1 cellular context compared by ENCODE assay signal in the genomic region with DNA sequence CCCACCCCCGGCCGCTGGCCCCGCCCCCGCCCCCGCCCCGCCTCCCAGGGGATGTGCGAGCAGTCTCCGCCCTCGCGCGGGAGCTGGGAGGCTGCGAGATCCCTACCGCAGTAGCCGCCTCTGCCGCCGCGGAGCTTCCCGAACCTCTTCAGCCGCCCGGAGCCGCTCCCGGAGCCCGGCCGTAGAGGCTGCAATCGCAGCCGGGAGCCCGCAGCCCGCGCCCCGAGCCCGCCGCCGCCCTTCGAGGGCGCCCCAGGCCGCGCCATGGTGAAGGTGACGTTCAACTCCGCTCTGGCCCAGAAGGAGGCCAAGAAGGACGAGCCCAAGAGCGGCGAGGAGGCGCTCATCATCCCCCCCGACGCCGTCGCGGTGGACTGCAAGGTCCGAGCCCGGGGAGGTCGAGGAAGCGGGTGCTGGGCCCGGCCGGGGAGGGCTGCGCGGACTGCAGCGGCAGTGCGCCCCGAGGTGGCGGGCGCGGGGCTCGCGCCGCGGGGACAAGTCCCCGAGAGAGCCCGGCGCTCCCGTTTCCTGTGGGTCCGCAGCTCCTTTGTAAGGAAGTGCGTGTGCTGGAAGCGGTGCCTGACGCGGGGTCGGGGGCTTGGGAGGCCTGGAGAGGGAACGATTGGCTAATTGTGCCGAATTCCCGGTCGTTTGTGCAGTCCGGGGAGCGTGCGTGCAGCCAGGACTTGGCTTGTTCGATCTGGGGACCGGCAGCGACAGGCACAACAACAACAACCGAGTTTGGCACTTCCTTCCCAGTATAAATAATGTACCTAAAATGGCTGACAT.
TF ChIP-seq lines count a peak whose summit lies in the region.

A gene (plus strand): TSS at position 110 of the 789 bp plus-strand sequence. CDS start 155 bp downstream, at position 265.

TF ChIP-seq in HepG2, 621 proteins besides CTCF, POLR2A, EP300 and RAD21 (continued from another document):
- TF ChIP-seq, protein P1, sequence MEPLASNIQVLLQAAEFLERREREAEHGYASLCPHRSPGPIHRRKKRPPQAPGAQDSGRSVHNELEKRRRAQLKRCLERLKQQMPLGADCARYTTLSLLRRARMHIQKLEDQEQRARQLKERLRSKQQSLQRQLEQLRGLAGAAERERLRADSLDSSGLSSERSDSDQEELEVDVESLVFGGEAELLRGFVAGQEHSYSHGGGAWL (CRISPR knock-in tag; IDR thresholded peaks at IDR 0.05): no peak; the same call in 1 of the 2 replicates
- no peak for TF ChIP-seq MBD4 (IDR thresholded peaks at IDR 0.05; ENCODE audit: borderline replicate concordance, low read length)
- TF ChIP-seq HNRNPH1 (optimal IDR thresholded peaks at IDR 0.05; ENCODE audit: low read depth, low read length): no peak
- no peak for TF ChIP-seq NR2C2 (CRISPR knock-in tag; IDR thresholded peaks at IDR 0.05; ENCODE audit: borderline replicate concordance)
- TF ChIP-seq, protein P2, sequence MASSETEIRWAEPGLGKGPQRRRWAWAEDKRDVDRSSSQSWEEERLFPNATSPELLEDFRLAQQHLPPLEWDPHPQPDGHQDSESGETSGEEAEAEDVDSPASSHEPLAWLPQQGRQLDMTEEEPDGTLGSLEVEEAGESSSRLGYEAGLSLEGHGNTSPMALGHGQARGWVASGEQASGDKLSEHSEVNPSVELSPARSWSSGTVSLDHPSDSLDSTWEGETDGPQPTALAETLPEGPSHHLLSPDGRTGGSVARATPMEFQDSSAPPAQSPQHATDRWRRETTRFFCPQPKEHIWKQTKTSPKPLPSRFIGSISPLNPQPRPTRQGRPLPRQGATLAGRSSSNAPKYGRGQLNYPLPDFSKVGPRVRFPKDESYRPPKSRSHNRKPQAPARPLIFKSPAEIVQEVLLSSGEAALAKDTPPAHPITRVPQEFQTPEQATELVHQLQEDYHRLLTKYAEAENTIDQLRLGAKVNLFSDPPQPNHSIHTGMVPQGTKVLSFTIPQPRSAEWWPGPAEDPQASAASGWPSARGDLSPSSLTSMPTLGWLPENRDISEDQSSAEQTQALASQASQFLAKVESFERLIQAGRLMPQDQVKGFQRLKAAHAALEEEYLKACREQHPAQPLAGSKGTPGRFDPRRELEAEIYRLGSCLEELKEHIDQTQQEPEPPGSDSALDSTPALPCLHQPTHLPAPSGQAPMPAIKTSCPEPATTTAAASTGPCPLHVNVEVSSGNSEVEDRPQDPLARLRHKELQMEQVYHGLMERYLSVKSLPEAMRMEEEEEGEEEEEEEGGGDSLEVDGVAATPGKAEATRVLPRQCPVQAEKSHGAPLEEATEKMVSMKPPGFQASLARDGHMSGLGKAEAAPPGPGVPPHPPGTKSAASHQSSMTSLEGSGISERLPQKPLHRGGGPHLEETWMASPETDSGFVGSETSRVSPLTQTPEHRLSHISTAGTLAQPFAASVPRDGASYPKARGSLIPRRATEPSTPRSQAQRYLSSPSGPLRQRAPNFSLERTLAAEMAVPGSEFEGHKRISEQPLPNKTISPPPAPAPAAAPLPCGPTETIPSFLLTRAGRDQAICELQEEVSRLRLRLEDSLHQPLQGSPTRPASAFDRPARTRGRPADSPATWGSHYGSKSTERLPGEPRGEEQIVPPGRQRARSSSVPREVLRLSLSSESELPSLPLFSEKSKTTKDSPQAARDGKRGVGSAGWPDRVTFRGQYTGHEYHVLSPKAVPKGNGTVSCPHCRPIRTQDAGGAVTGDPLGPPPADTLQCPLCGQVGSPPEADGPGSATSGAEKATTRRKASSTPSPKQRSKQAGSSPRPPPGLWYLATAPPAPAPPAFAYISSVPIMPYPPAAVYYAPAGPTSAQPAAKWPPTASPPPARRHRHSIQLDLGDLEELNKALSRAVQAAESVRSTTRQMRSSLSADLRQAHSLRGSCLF (CRISPR knock-in tag; IDR thresholded peaks at IDR 0.05; ENCODE audit: borderline replicate concordance): no peak
- TF ChIP-seq, protein P3, sequence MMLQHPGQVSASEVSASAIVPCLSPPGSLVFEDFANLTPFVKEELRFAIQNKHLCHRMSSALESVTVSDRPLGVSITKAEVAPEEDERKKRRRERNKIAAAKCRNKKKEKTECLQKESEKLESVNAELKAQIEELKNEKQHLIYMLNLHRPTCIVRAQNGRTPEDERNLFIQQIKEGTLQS (CRISPR knock-in tag; IDR thresholded peaks at IDR 0.05): no peak
- no peak for TF ChIP-seq FLYWCH1 (CRISPR knock-in tag; IDR thresholded peaks at IDR 0.05)
- TF ChIP-seq TBX3 (IDR thresholded peaks at IDR 0.05; ENCODE audit: borderline replicate concordance): no peak
- TF ChIP-seq, protein P4, sequence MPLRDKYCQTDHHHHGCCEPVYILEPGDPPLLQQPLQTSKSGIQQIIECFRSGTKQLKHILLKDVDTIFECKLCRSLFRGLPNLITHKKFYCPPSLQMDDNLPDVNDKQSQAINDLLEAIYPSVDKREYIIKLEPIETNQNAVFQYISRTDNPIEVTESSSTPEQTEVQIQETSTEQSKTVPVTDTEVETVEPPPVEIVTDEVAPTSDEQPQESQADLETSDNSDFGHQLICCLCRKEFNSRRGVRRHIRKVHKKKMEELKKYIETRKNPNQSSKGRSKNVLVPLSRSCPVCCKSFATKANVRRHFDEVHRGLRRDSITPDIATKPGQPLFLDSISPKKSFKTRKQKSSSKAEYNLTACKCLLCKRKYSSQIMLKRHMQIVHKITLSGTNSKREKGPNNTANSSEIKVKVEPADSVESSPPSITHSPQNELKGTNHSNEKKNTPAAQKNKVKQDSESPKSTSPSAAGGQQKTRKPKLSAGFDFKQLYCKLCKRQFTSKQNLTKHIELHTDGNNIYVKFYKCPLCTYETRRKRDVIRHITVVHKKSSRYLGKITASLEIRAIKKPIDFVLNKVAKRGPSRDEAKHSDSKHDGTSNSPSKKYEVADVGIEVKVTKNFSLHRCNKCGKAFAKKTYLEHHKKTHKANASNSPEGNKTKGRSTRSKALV (CRISPR knock-in tag; IDR thresholded peaks at IDR 0.05): no peak
- TF ChIP-seq, protein P5, sequence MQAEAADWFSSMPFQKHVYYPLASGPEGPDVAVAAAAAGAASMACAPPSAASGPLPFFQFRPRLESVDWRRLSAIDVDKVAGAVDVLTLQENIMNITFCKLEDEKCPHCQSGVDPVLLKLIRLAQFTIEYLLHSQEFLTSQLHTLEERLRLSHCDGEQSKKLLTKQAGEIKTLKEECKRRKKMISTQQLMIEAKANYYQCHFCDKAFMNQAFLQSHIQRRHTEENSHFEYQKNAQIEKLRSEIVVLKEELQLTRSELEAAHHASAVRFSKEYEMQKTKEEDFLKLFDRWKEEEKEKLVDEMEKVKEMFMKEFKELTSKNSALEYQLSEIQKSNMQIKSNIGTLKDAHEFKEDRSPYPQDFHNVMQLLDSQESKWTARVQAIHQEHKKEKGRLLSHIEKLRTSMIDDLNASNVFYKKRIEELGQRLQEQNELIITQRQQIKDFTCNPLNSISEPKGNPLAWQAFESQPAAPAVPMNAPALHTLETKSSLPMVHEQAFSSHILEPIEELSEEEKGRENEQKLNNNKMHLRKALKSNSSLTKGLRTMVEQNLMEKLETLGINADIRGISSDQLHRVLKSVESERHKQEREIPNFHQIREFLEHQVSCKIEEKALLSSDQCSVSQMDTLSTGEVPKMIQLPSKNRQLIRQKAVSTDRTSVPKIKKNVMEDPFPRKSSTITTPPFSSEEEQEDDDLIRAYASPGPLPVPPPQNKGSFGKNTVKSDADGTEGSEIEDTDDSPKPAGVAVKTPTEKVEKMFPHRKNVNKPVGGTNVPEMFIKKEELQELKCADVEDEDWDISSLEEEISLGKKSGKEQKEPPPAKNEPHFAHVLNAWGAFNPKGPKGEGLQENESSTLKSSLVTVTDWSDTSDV (CRISPR knock-in tag; IDR thresholded peaks at IDR 0.05): no peak
- peak; percentile 54; the same call in 1 of the 2 replicates for TF ChIP-seq ZMYM4 (CRISPR knock-in tag; IDR thresholded peaks at IDR 0.05)
- 0 out of 2 replicates have a peak, but pooled peaks have one; percentile 53 for TF ChIP-seq EEA1 (CRISPR knock-in tag; IDR thresholded peaks at IDR 0.05; ENCODE audit: borderline replicate concordance)
- TF ChIP-seq, protein P6, sequence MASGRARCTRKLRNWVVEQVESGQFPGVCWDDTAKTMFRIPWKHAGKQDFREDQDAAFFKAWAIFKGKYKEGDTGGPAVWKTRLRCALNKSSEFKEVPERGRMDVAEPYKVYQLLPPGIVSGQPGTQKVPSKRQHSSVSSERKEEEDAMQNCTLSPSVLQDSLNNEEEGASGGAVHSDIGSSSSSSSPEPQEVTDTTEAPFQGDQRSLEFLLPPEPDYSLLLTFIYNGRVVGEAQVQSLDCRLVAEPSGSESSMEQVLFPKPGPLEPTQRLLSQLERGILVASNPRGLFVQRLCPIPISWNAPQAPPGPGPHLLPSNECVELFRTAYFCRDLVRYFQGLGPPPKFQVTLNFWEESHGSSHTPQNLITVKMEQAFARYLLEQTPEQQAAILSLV (CRISPR knock-in tag; IDR thresholded peaks at IDR 0.05; ENCODE audit: borderline replicate concordance): peak; percentile 42; the same call in 1 of the 2 replicates
- no peak for TF ChIP-seq ZEB1 (IDR thresholded peaks at IDR 0.05; ENCODE audit: insufficient replicate concordance, low read depth)
- TF ChIP-seq ZNF224 (CRISPR knock-in tag; IDR thresholded peaks at IDR 0.05): no peak
- TF ChIP-seq ZNF75D (CRISPR knock-in tag; IDR thresholded peaks at IDR 0.05; ENCODE audit: borderline replicate concordance): no peak
- no peak for TF ChIP-seq TCF7L2 (IDR thresholded peaks at IDR 0.05; ENCODE audit: low read depth, low read length)
- TF ChIP-seq ZFP36L1 (CRISPR knock-in tag; IDR thresholded peaks at IDR 0.05): no peak
- no peak for TF ChIP-seq FOXM1 (CRISPR knock-in tag; IDR thresholded peaks at IDR 0.05)
- no peak for TF ChIP-seq ZNF572 (CRISPR knock-in tag; IDR thresholded peaks at IDR 0.05)
- no peak; the same call in 1 of the 2 replicates for TF ChIP-seq MAZ (IDR thresholded peaks at IDR 0.05; ENCODE audit: borderline replicate concordance, low read depth, low read length)
- peak; percentile 72; the same call in 1 of the 2 replicates for TF ChIP-seq MAZ (CRISPR knock-in tag; IDR thresholded peaks at IDR 0.05; ENCODE audit: low read depth)
